6 cellular contexts compared by ENCODE assay signal in the genomic region with DNA sequence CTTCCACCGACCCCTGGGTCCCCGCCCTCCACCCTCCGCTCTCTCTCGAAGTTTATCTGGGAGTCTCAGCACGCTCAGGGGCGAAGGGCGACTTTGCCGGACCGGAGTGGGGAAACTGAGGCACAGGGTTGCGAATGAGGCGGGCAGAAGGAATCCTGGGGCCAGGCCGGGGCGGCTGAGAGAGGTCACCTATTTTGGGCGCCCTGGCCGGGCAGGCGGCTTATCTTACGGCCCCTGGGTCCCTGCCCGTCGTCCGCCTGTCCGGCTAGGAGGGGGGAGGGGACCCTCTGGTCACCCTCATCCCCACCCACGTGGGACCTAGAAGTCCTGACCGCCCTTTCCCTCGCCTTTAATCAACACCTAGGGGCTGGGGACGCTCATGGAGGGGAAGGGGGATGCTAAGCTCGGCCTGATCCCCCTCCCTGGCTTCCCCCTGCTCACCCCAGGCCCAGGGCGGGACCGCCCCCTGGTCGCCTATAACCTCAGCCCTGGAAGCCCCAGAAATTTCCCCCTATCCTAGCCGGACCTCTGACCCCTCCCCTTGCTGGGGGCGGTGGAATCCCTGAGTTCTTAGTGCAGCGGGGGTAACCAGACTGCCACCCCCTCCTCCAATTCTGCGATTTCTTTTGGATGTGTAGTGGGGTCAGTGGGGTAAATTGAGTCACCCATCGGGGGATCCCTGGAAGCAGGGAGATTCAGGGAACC. TPM values are rescaled to one million over a fixed set of nuclear protein-coding genes. Genes with fewer than 3 reads are reported as not detected.
DNase-seq lines count a peak whose midpoint lies in the region; ATAC-seq, FAIRE-seq and TF ChIP-seq lines count a peak whose summit lies in the region.

No MANE protein-coding gene starts in this region.

- TF ChIP-seq CTCF in left ventricle myocardium inferior (IDR thresholded peaks at IDR 0.05; ENCODE audit: borderline replicate concordance), result no peak
- no peak for TF ChIP-seq CTCF in thoracic aorta (IDR thresholded peaks at IDR 0.05)

- H3K4me1 Mint-ChIP-seq in T-cell, result peaks cover 31 to 43% (median 40%) of the 10 kb centered on the region in 3 donors

- H3K36me3 ChIP-seq in left ventricle myocardium inferior (peaks cover 24% of the 10 kb centered on the region), thoracic aorta (peaks cover 11% of the 10 kb centered on the region)

- CTCF ChIA-PET in T-cell (lab: Charles Lee), result interaction anchor here in 1 of 2 donors (0.6 kb wide), 2 partner anchors 98 to 124 kb away, joined by 3 to 5 read pairs; no protein-coding TSS in a partner anchor

- H3K4me1 ChIP-seq in left ventricle myocardium inferior, result peaks cover 92% of the 10 kb centered on the region
- H3K4me1 ChIP-seq in thoracic aorta (ENCODE audit: control insufficient read depth in 1 of 2, low read depth in 2 of 2), result peaks cover 33 to 72% of the 10 kb centered on the region in 2 donors

- H3K9me3 Mint-ChIP-seq in T-cell, result no peaks in the 10 kb centered on the region

- H3K9me3 ChIP-seq in left ventricle myocardium inferior (replicated peaks) (no peaks in the 10 kb centered on the region), thoracic aorta (no peaks in the 10 kb centered on the region)

- intact Hi-C loops in left ventricle myocardium inferior (cut with micrococcal nuclease), result no loop called here

- POLR2A ChIA-PET in T-cell (lab: Charles Lee), result no interaction called here

- H3K27ac Mint-ChIP-seq in T-cell, result no peak overlapping the region

- H3K4me3 ChIP-seq in left ventricle myocardium inferior (peak overlapping the region; percentile 93), thoracic aorta (peak overlapping the region; percentile 88)

- no peaks in the 10 kb centered on the region for H3K27me3 ChIP-seq in left ventricle myocardium inferior (ENCODE audit: low read depth)
- H3K27me3 ChIP-seq in thoracic aorta (replicated peaks; ENCODE audit: insufficient read depth), result no peaks in the 10 kb centered on the region

- peak overlapping the region; percentile 69 to 95 (median 76) for H3K4me3 Mint-ChIP-seq in T-cell

- H3K36me3 Mint-ChIP-seq in T-cell, result peaks cover 5% of the 10 kb centered on the region

- no peak for ATAC-seq in T-cell (replicated peaks in 1 of 4)
- ATAC-seq in thoracic aorta (ENCODE audit: insufficient number of reproducible peaks, low FRiP score, low read depth), result no peak

- FAIRE-seq in urothelium cell line (lab: Jason Lieb, UNC), result no peak

- no peaks in the 10 kb centered on the region for H3K27me3 Mint-ChIP-seq in T-cell

- DNase-seq in ELR (ENCODE audit: low read depth) (peak; percentile 53), T-cell (peak in 1 of 34 experiments; percentile 18), left ventricle myocardium inferior (peak; percentile 57), thoracic aorta (ENCODE audit: low spot score) (no peak), urothelium cell line (ENCODE audit: low spot score) (no peak), LoVo (ENCODE audit: low spot score) (no peak)

- H3K27ac ChIP-seq in left ventricle myocardium inferior (replicated peaks) (peak overlapping the region; percentile 97), thoracic aorta (peak overlapping the region; percentile 87 to 93)

RNA-seq across cellular contexts. Expression of a gene that starts 0.6 kb away (rescaled TPM):
- total RNA-seq in T-cell (1 to 10 TPM; 2.6 to 8.7 (median 7.3) TPM), left ventricle myocardium inferior (133 TPM), thoracic aorta (100 to 1,000 TPM in 1 of 2 donors, 10 to 100 TPM in 1; 98.2 to 105 TPM)

RNA-seq across cellular contexts. Expression of a gene that starts 2.7 kb away (rescaled TPM):
- 10 to 100 TPM; 51.8 to 83.3 (median 58.4) TPM for total RNA-seq in T-cell
- 22.4 TPM for total RNA-seq in left ventricle myocardium inferior
- 10 to 100 TPM; 32.2 to 84.2 TPM for total RNA-seq in thoracic aorta

RNA-seq across cellular contexts. Expression of a gene that starts 19.6 kb away (rescaled TPM):
- total RNA-seq in T-cell (10 to 100 TPM in 1 of 5 donors, 1 to 10 TPM in 3, not detected in 1; 1.1 to 10.6 (median 7.6) TPM), left ventricle myocardium inferior (133 TPM), thoracic aorta (100 to 1,000 TPM; 277 to 754 TPM)

RNA-seq across cellular contexts. Expression of a gene that starts 27.2 kb away (rescaled TPM):
- total RNA-seq in T-cell (10 to 100 TPM; 61.7 to 83.7 (median 73.6) TPM), left ventricle myocardium inferior (0.14 TPM), thoracic aorta (1 to 10 TPM in 1 of 2 donors, under 1 TPM in 1; 0.68 to 7.1 TPM)

RNA-seq across cellular contexts. Expression of a gene that starts 32.5 kb away (rescaled TPM):
- total RNA-seq in T-cell (100 to 1,000 TPM in 2 of 5 donors, 10 to 100 TPM in 3; 82.5 to 114 (median 92.2) TPM), left ventricle myocardium inferior (1.8 TPM), thoracic aorta (10 to 100 TPM in 1 of 2 donors, 1 to 10 TPM in 1; 7.6 to 12.2 TPM)

Comparison
In these comparisons a context has a peak if more than half of its experiments do, and no peak if none do; other contexts are left out.
1. DNase-seq: peak in ELR (single experiment) and left ventricle myocardium inferior (single experiment); none in thoracic aorta (single experiment), urothelium cell line (single experiment) and LoVo (single experiment).
2. RNA of a gene that starts 0.6 kb away (total RNA-seq): 133 TPM in left ventricle myocardium inferior (single experiment) and 98.2 to 105 TPM in thoracic aorta; 2.6 to 8.7 TPM in T-cell; every median in the first group is over 10 times any median in the second.
3. RNA of a gene that starts 19.6 kb away (total RNA-seq): 277 to 754 TPM in thoracic aorta and 133 TPM in left ventricle myocardium inferior (single experiment); 1.1 to 10.6 TPM in T-cell; every median in the first group is over 10 times any median in the second.